Comparison of ENCODE assay signal across 28 cellular contexts in the genomic region with DNA sequence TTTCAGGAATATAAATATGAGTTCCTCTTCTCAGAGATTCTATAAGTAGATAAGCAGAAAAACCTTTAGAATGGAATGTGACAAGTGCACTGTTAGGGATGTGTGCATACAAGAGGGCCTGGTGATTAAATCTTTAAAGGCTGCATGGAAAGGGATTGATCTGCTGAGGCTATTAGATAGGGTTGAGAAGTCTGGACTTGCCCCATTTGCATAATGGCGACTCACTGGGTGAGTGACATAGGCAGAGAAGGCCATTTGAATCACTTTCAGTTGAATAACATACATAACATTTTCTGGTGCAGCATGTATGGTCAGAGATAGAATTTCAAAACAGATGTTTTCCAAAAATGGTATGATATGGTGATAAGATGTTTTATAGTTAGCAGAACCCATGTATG.
DNase-seq lines count a peak whose midpoint lies in the region; TF ChIP-seq lines count a peak whose summit lies in the region.
"Had no signal": no experiment of that assay in that cellular context is flagged by ENCODE, and none has a peak within 500 bp of the region (broad histone marks: within the 10 kb centered on the region; RNA-seq: fewer than 3 reads in every experiment).

No MANE protein-coding gene starts in this region.

- TF ChIP-seq POLR2A in thyroid gland (IDR thresholded peaks at IDR 0.05): no peak

- H3K27ac ChIP-seq in epithelial cell of prostate (peak overlapping the region; percentile 51), thyroid gland (no peak overlapping the region)
- H3K27ac ChIP-seq in effector memory CD4-positive, alpha-beta T cell (ENCODE audit: insufficient read depth, low read length, poor library complexity, severe bottlenecking): no peak overlapping the region
- H3K27ac ChIP-seq: 22Rv1, gastrocnemius medialis, PC-9, skin epidermis had no signal

- no peaks in the 10 kb centered on the region for H3K36me3 ChIP-seq in thyroid gland
- H3K36me3 ChIP-seq in effector memory CD4-positive, alpha-beta T cell (ENCODE audit: control insufficient read depth, insufficient read depth, low read length): no peaks in the 10 kb centered on the region
- H3K36me3 ChIP-seq: gastrocnemius medialis had no signal

- H3K27me3 ChIP-seq in thyroid gland: no peaks in the 10 kb centered on the region
- no peaks in the 10 kb centered on the region for H3K27me3 ChIP-seq in effector memory CD4-positive, alpha-beta T cell (replicated peaks; ENCODE audit: control insufficient read depth, insufficient read depth, low read length, poor library complexity, severe bottlenecking)
- H3K27me3 ChIP-seq: dorsolateral prefrontal cortex, gastrocnemius medialis had no signal

- no peaks in the 10 kb centered on the region for H3K9me3 ChIP-seq in thyroid gland
- no peaks in the 10 kb centered on the region for H3K9me3 ChIP-seq in effector memory CD4-positive, alpha-beta T cell (ENCODE audit: control insufficient read depth, low read length)
- H3K9me3 ChIP-seq: gastrocnemius medialis had no signal

- no peak for TF ChIP-seq CTCF in thyroid gland (IDR thresholded peaks at IDR 0.05)

- H3K4me3 ChIP-seq in thyroid gland (replicated peaks in 1 of 3): no peak overlapping the region
- H3K4me3 ChIP-seq in effector memory CD4-positive, alpha-beta T cell (ENCODE audit: insufficient read depth, low read depth, low read length, poor library complexity, severe bottlenecking): no peak overlapping the region
- H3K4me3 ChIP-seq: dorsolateral prefrontal cortex, gastrocnemius medialis, GM23338, lung, PC-9, skin epidermis had no signal

- intact Hi-C loops in thyroid gland (cut with DNase I): no loop called here

- no peaks in the 10 kb centered on the region for H3K4me1 ChIP-seq in thyroid gland
- H3K4me1 ChIP-seq in effector memory CD4-positive, alpha-beta T cell (ENCODE audit: control insufficient read depth, insufficient read depth, low read length, poor library complexity, severe bottlenecking): no peaks in the 10 kb centered on the region
- H3K4me1 ChIP-seq: gastrocnemius medialis had no signal

- 86 to 89% methylated on average over 1 of the region's 1 CpG for whole genome bisulfite sequencing in thyroid gland, 2 donors

- DNase-seq in NCI-H1105 treated with DMSO at 0.1 percent for 48 hours (lab: John Stamatoyannopoulos, UW) (peak; percentile 5), NCI-H1105 (lab: John Stamatoyannopoulos, UW) (no peak), NCI-H526 (lab: John Stamatoyannopoulos, UW) (peak; percentile 74 to 81), epithelial cell of prostate (ENCODE audit: low read depth, low spot score) (no peak), renal cortical epithelial cell (ENCODE audit: low read depth) (peak; percentile 33), epidermal melanocyte (ENCODE audit: insufficient read length, low spot score) (no peak), thyroid gland (no peak)
- DNase-seq in effector memory CD4-positive, alpha-beta T cell: no peak
- DNase-seq: activated CD4-positive, CD25-positive, alpha-beta regulatory T cell treated with anti-CD3 and anti-CD28 coated beads, Interleukin-2, amount 50 U/mL, for 72 hours; activated CD8-positive, alpha-beta memory T cell treated with anti-CD3 and anti-CD28 coated beads for 24 hours; activated T-cell treated with anti-CD3 and anti-CD28 coated beads, Interleukin-2, amount 50 U/mL, for 48 hours; aorta; CD8-positive, alpha-beta T cell; central memory CD4-positive, alpha-beta T cell; DMS53; dorsolateral prefrontal cortex; gastrocnemius medialis; hypothalamus; NCI-H1436 treated with DMSO at 0.1 percent for 48 hours; NCI-H774; nucleus accumbens; PC-9; SHP77; stimulated activated CD4-positive, alpha-beta T cell treated with anti-CD3 and anti-CD28 coated beads, Interleukin-2, amount 100 ng/mL, for 24 hours had no signal

Comparison
In these comparisons a context has a peak if more than half of its experiments do, and no peak if none do; other contexts are left out.
1. DNase-seq: peak in NCI-H1105 treated with DMSO at 0.1 percent for 48 hours (single experiment), NCI-H526 (2 of 2) and renal cortical epithelial cell (single experiment); none in NCI-H1105 (single experiment), epithelial cell of prostate (single experiment), epidermal melanocyte (single experiment), thyroid gland (0 of 2) and effector memory CD4-positive, alpha-beta T cell (0 of 3).